Comparison of ENCODE assay signal across 8 cellular contexts in genomic region chr12:29088611-29089219, GRCh38.
DNase-seq lines count a peak whose midpoint lies in the region; ATAC-seq, FAIRE-seq and TF ChIP-seq lines count a peak whose summit lies in the region.

No MANE protein-coding gene starts in this region.

- H3K27me3 ChIP-seq in BE2C, result no peaks in the 10 kb centered on the region

- H3K4me1 Mint-ChIP-seq in HFFc6 (ENCODE audit: low read depth), result no peaks in the 10 kb centered on the region

- H3K9me3 Mint-ChIP-seq in HFFc6, result peaks cover 25% of the 10 kb centered on the region; the same call in 1 of the 2 replicates

- H3K9me3 ChIP-seq in BE2C, result peaks cover 7% of the 10 kb centered on the region; the same call in 1 of the 2 replicates

- ATAC-seq in HG03139 (IDR thresholded peaks at IDR 0.05; ENCODE audit: unreplicated experiment) (no peak), GM19452 (IDR thresholded peaks at IDR 0.05; ENCODE audit: unreplicated experiment) (no peak)

- H3K36me3 Mint-ChIP-seq in HFFc6 (ENCODE audit: low read depth), result no peaks in the 10 kb centered on the region

- FAIRE-seq in frontal cortex (lab: Jason Lieb, UNC), result peak; percentile 6

- no peaks in the 10 kb centered on the region for H3K36me3 ChIP-seq in BE2C

- in situ Hi-C loops in SK-MEL-5 (cut with HindIII; ENCODE audit: low pct_unique_long_range_greater_than_20kb, low sequenced_read_pairs), result no loop called here

- H3K4me3 ChIP-seq in BE2C (ENCODE audit: low read depth, low read length), result no peak overlapping the region

- peaks cover 4% of the 10 kb centered on the region; the same call in 1 of the 2 replicates for H3K27me3 Mint-ChIP-seq in HFFc6 (ENCODE audit: insufficient read depth)

- no peak overlapping the region for H3K4me3 Mint-ChIP-seq in HFFc6

- DNase-seq in BE2C, result no peak
- no peak for DNase-seq in HFFc6
- DNase-seq in SK-MEL-5 (ENCODE audit: low read depth, low spot score), result peak; percentile 54
- no peak for DNase-seq in frontal cortex (ENCODE audit: low spot score in 2 of 2)
- DNase-seq in HuH-7.5 (ENCODE audit: low spot score), result no peak
- no peak for DNase-seq in NCI-H510A treated with DMSO at 0.1 percent for 48 hours (lab: John Stamatoyannopoulos, UW)

- peak; percentile 65 for TF ChIP-seq CTCF in BE2C (IDR thresholded peaks at IDR 0.05; ENCODE audit: low read depth, low read length)
- peak; percentile 65 for TF ChIP-seq CTCF in HFFc6 (IDR thresholded peaks at IDR 0.05)

- H3K27ac Mint-ChIP-seq in HFFc6, result no peak overlapping the region

- H3K4me1 ChIP-seq in BE2C, result no peaks in the 10 kb centered on the region
